Comparison of ENCODE assay signal across 9 cellular contexts in the genomic region with DNA sequence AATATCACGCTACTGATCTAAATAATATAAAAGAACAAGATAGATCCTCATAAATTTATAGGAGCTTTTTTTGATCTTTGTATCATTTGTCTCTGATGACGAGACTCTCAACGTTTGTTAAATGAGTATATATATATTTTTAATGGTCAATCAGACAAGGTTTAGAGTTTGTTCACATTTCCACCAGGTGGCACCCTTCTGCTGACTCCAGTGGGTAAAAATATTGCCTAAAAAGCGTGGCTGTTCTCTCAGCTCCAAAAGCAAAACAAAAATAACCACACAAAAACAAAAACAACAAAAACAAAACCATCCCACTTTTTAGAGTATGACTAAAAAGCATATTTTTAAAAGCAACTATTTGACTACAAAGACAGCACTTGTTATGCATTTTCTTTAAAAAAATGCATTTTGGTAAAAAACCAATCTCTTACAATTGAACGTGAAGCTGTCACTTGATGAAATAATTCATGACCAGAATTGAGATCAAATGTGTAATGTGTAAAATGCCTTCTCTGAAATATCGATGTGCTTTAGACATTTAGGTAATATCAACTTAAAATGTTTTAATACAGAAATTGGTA.
DNase-seq lines count a peak whose midpoint lies in the region; ATAC-seq and TF ChIP-seq lines count a peak whose summit lies in the region.
"Had no signal": no experiment of that assay in that cellular context is flagged by ENCODE, and none has a peak within 500 bp of the region (broad histone marks: within the 10 kb centered on the region; RNA-seq: fewer than 3 reads in every experiment).

No MANE protein-coding gene starts in this region.

- H3K23ac ChIP-seq in mesenchymal stem cell (ENCODE audit: low read length in 2 of 2) = no peak overlapping the region

- no peak for ATAC-seq in left cardiac atrium
- no peak for ATAC-seq in activated T-helper 17 cell treated with anti-CD3 and anti-CD28 coated beads, Interleukin-2, amount 50 U/mL, for 72 hours (replicated peaks)
- ATAC-seq in activated CD4-positive, CD25-positive, alpha-beta regulatory T cell treated with anti-CD3 and anti-CD28 coated beads, Interleukin-2, amount 50 U/mL, for 24 hours = no peak

- H3K4me1 ChIP-seq in left ventricle myocardium inferior (peaks cover 9% of the 10 kb centered on the region), mesenchymal stem cell (ENCODE audit: control insufficient read depth, insufficient read depth, low read depth, low read length) (peaks cover 2% of the 10 kb centered on the region)

- H3K4me2 ChIP-seq in mesenchymal stem cell (ENCODE audit: low read length, poor library complexity, severe bottlenecking) = no peak overlapping the region

- H3K9me3 Mint-ChIP-seq in activated T-helper 17 cell treated with anti-CD3 and anti-CD28 coated beads, Interleukin-2, amount 50 U/mL, for 72 hours = no peaks in the 10 kb centered on the region

- H3K27me3 ChIP-seq in left ventricle myocardium inferior (ENCODE audit: low read depth) = peaks cover 47% of the 10 kb centered on the region
- H3K27me3 ChIP-seq in mesenchymal stem cell (ENCODE audit: control insufficient read depth in 1 of 2, insufficient read depth in 1 of 2, low read length in 2 of 2) = peaks cover 23 to 27% of the 10 kb centered on the region in 2 experiments

- H2BK5ac ChIP-seq in mesenchymal stem cell (ENCODE audit: low read depth, low read length, poor library complexity, severe bottlenecking) = no peak overlapping the region

- H3K4ac ChIP-seq in mesenchymal stem cell (ENCODE audit: low read depth in 1 of 2, low read length in 2 of 2) = no peak overlapping the region

- H2AFZ ChIP-seq in mesenchymal stem cell (ENCODE audit: low read depth, low read length) = no peak overlapping the region

- TF ChIP-seq CTCF in left ventricle myocardium inferior (IDR thresholded peaks at IDR 0.05; ENCODE audit: borderline replicate concordance) (peak; percentile 54), astrocyte of the cerebellum (IDR thresholded peaks at IDR 0.05; ENCODE audit: low read depth, low read length, missing control alignments) (peak; percentile 56)

- no peak overlapping the region for H3K18ac ChIP-seq in mesenchymal stem cell (ENCODE audit: low read depth in 1 of 2, low read length in 2 of 2)

- H3K36me3 ChIP-seq in left ventricle myocardium inferior (no peaks in the 10 kb centered on the region), mesenchymal stem cell (ENCODE audit: control insufficient read depth in 1 of 2, insufficient read depth in 2 of 2, low read depth in 1 of 2, low read length in 2 of 2) (no peaks in the 10 kb centered on the region)

- in situ Hi-C loops in astrocyte of the cerebellum (cut with HindIII; ENCODE audit: low sequenced_read_pairs) = no loop called here

- H3K9me3 ChIP-seq in left ventricle myocardium inferior (replicated peaks) (peaks cover 9% of the 10 kb centered on the region), mesenchymal stem cell (ENCODE audit: control insufficient read depth, low read length) (no peaks in the 10 kb centered on the region)

- H3K27ac Mint-ChIP-seq in activated T-helper 17 cell treated with anti-CD3 and anti-CD28 coated beads, Interleukin-2, amount 50 U/mL, for 72 hours = no peak overlapping the region
- H3K27ac Mint-ChIP-seq: activated naive CD8-positive, alpha-beta T cell treated with anti-CD3 and anti-CD28 coated beads, Interleukin-2, amount 10 ng/mL, durations not matched to agents 7 days and 5 days had no signal

- H3K9ac ChIP-seq in mesenchymal stem cell (ENCODE audit: low read length) = no peak overlapping the region

- H3K14ac ChIP-seq in mesenchymal stem cell (ENCODE audit: low read length in 2 of 2) = no peak overlapping the region

- WGBS in mesenchymal stem cell = 0% methylated on average over 1 of the region's 6 CpGs

- DNase-seq in left ventricle myocardium inferior = no peak
- no peak for DNase-seq in left cardiac atrium
- peak; percentile 62 for DNase-seq in NCI-H1694 (lab: John Stamatoyannopoulos, UW)
- peak; percentile 20 for DNase-seq in astrocyte of the cerebellum (ENCODE audit: low read depth)
- peak; percentile 38 for DNase-seq in mesenchymal stem cell
- DNase-seq in epidermal melanocyte (ENCODE audit: insufficient read length, low spot score) = no peak
- DNase-seq: activated naive CD8-positive, alpha-beta T cell treated with anti-CD3 and anti-CD28 coated beads, Interleukin-2, amount 10 ng/mL, durations not matched to agents 7 days and 5 days had no signal

- H3K4me3 ChIP-seq in left ventricle myocardium inferior (no peak overlapping the region), astrocyte of the cerebellum (ENCODE audit: low read depth, low read length) (no peak overlapping the region), mesenchymal stem cell (ENCODE audit: insufficient read depth in 1 of 2, low read depth in 1 of 2, low read length in 2 of 2) (no peak overlapping the region)

- peaks cover 12% of the 10 kb centered on the region for H3K27me3 Mint-ChIP-seq in activated T-helper 17 cell treated with anti-CD3 and anti-CD28 coated beads, Interleukin-2, amount 50 U/mL, for 72 hours

- H3K4me1 Mint-ChIP-seq in activated T-helper 17 cell treated with anti-CD3 and anti-CD28 coated beads, Interleukin-2, amount 50 U/mL, for 72 hours = no peaks in the 10 kb centered on the region

- no peak overlapping the region for H2BK12ac ChIP-seq in mesenchymal stem cell (ENCODE audit: low read length in 2 of 2)

- H3K4me3 Mint-ChIP-seq in activated T-helper 17 cell treated with anti-CD3 and anti-CD28 coated beads, Interleukin-2, amount 50 U/mL, for 72 hours = no peak overlapping the region
- H3K4me3 Mint-ChIP-seq: activated naive CD8-positive, alpha-beta T cell treated with anti-CD3 and anti-CD28 coated beads, Interleukin-2, amount 10 ng/mL, durations not matched to agents 7 days and 5 days had no signal

- H3K36me3 Mint-ChIP-seq in activated T-helper 17 cell treated with anti-CD3 and anti-CD28 coated beads, Interleukin-2, amount 50 U/mL, for 72 hours (ENCODE audit: low read depth) = peaks cover 10% of the 10 kb centered on the region
- H3K36me3 Mint-ChIP-seq: activated naive CD8-positive, alpha-beta T cell treated with anti-CD3 and anti-CD28 coated beads, Interleukin-2, amount 10 ng/mL, durations not matched to agents 7 days and 5 days had no signal

- H4K91ac ChIP-seq in mesenchymal stem cell (ENCODE audit: low read length) = no peak overlapping the region

- intact Hi-C loops in left ventricle myocardium inferior (cut with micrococcal nuclease) (no loop called here), left cardiac atrium (cut with DNase I) (no loop called here)

- no peak overlapping the region for H2BK120ac ChIP-seq in mesenchymal stem cell (ENCODE audit: low read depth, low read length)

- no peak overlapping the region for H2BK15ac ChIP-seq in mesenchymal stem cell (ENCODE audit: low read depth, poor library complexity, severe bottlenecking)

- H3K27ac ChIP-seq in left ventricle myocardium inferior (replicated peaks) = no peak overlapping the region
- H3K27ac ChIP-seq in mesenchymal stem cell (ENCODE audit: low read length, poor library complexity, severe bottlenecking) = no peak overlapping the region

- no peak overlapping the region for H2AK5ac ChIP-seq in mesenchymal stem cell (ENCODE audit: low read length, severe bottlenecking)

- H4K8ac ChIP-seq in mesenchymal stem cell (ENCODE audit: low read length) = no peak overlapping the region

- no peaks in the 10 kb centered on the region for H3K79me1 ChIP-seq in mesenchymal stem cell (replicated peaks; ENCODE audit: low read length, poor library complexity, severe bottlenecking)

Comparison
In these comparisons a context has a peak if more than half of its experiments do, and no peak if none do; other contexts are left out.
1. DNase-seq: peak in NCI-H1694 (single experiment), astrocyte of the cerebellum (single experiment) and mesenchymal stem cell (single experiment); none in left ventricle myocardium inferior (single experiment), left cardiac atrium (single experiment) and epidermal melanocyte (single experiment).